Comparison of ENCODE assay signal across 27 cellular contexts in genomic region chr12:102371177-102371576, GRCh38.
A peak's percentile ranks its signal among the peaks of the same experiment; 100 is the strongest.
DNase-seq lines count a peak whose midpoint lies in the region; ATAC-seq and TF ChIP-seq lines count a peak whose summit lies in the region.
"Had no signal": no experiment of that assay in that cellular context is flagged by ENCODE, and none has a peak within 500 bp of the region (broad histone marks: within the 10 kb centered on the region; RNA-seq: fewer than 3 reads in every experiment).

No MANE protein-coding gene starts in this region.

- peaks cover 4 to 9% of the 10 kb centered on the region in 2 donors for H3K9me3 Mint-ChIP-seq in activated T-cell treated with anti-CD3 and anti-CD28 coated beads, Interleukin-2, amount 50 U/mL, for 72 hours
- peaks cover 4% of the 10 kb centered on the region for H3K9me3 Mint-ChIP-seq in activated T-helper 17 cell treated with anti-CD3 and anti-CD28 coated beads, Interleukin-2, amount 50 U/mL, for 72 hours
- peaks cover 11% of the 10 kb centered on the region for H3K9me3 Mint-ChIP-seq in neural progenitor cell

- peaks cover 2% of the 10 kb centered on the region in 2 donors for H3K36me3 Mint-ChIP-seq in activated T-cell treated with anti-CD3 and anti-CD28 coated beads, Interleukin-2, amount 50 U/mL, for 72 hours (ENCODE audit: insufficient read depth in 2 of 2)
- H3K36me3 Mint-ChIP-seq in activated T-helper 17 cell treated with anti-CD3 and anti-CD28 coated beads, Interleukin-2, amount 50 U/mL, for 72 hours (ENCODE audit: low read depth), result no peaks in the 10 kb centered on the region
- H3K36me3 Mint-ChIP-seq in neural progenitor cell, result peaks cover 2% of the 10 kb centered on the region
- H3K36me3 Mint-ChIP-seq: CD4-positive, alpha-beta memory T cell had no signal

- H3F3A ChIP-seq in neural progenitor cell (ENCODE audit: low read depth), result no peaks in the 10 kb centered on the region

- no peaks in the 10 kb centered on the region for H3K79me2 ChIP-seq in neural progenitor cell (ENCODE audit: low read depth)

- peaks cover 17% of the 10 kb centered on the region for H3K27me3 Mint-ChIP-seq in activated T-cell treated with anti-CD3 and anti-CD28 coated beads, Interleukin-2, amount 50 U/mL, for 72 hours (ENCODE audit: low read depth)
- no peaks in the 10 kb centered on the region for H3K27me3 Mint-ChIP-seq in activated T-helper 17 cell treated with anti-CD3 and anti-CD28 coated beads, Interleukin-2, amount 50 U/mL, for 72 hours
- no peaks in the 10 kb centered on the region for H3K27me3 Mint-ChIP-seq in neural progenitor cell (ENCODE audit: insufficient read depth, low read depth)

- no peak for TF ChIP-seq CTCF in neural progenitor cell (IDR thresholded peaks at IDR 0.05)

- H3K4me3 Mint-ChIP-seq in activated T-cell treated with anti-CD3 and anti-CD28 coated beads, Interleukin-2, amount 50 U/mL, for 72 hours, result no peak overlapping the region
- H3K4me3 Mint-ChIP-seq in activated T-helper 17 cell treated with anti-CD3 and anti-CD28 coated beads, Interleukin-2, amount 50 U/mL, for 72 hours, result no peak overlapping the region
- no peak overlapping the region for H3K4me3 Mint-ChIP-seq in neural progenitor cell
- H3K4me3 Mint-ChIP-seq: CD4-positive, alpha-beta memory T cell; H9; HFFc6 had no signal

- no peak overlapping the region for H3K4me3 ChIP-seq in neural progenitor cell
- H3K4me3 ChIP-seq: BLaER1 treated with 17β-estradiol and CSF1 and Interleukin-3, amounts not matched to agents 10 nM and 100 nM; GM23248; Peyer's patch had no signal

- no peaks in the 10 kb centered on the region for H4K20me1 ChIP-seq in neural progenitor cell (ENCODE audit: low read depth)
- H4K20me1 ChIP-seq: BLaER1 treated with 17β-estradiol and CSF1 and Interleukin-3, amounts not matched to agents 10 nM and 100 nM had no signal

- no peaks in the 10 kb centered on the region for H3K4me1 ChIP-seq in neural progenitor cell
- H3K4me1 ChIP-seq: Caco-2, Peyer's patch had no signal

- no peak for DNase-seq in activated CD4-positive, CD25-positive, alpha-beta regulatory T cell treated with anti-CD3 and anti-CD28 coated beads, Interleukin-2, amount 50 U/mL, for 72 hours
- peak; percentile 14 to 17 for DNase-seq in activated T-cell treated with anti-CD3 and anti-CD28 coated beads, Interleukin-2, amount 50 U/mL, for 72 hours
- no peak for DNase-seq in activated T-cell treated with anti-CD3 and anti-CD28 coated beads for 4 hours
- peak; percentile 4 for DNase-seq in kidney tubule cell (ENCODE audit: low spot score)
- DNase-seq in effector CD8-positive, alpha-beta T cell (lab: John Stamatoyannopoulos, UW), result no peak
- no peak for DNase-seq in neural progenitor cell (ENCODE audit: low spot score)
- DNase-seq: 8988T; Caco-2; CD4-positive, alpha-beta memory T cell; DMS 273 treated with DMSO at 0.1 percent for 48 hours; DMS79 treated with DMSO at 0.1 percent for 48 hours; GM23248; H9; HFFc6; Karpas-422; MV-4-11; NCI-H1105 treated with DMSO at 0.1 percent for 48 hours; NCI-H1694; NCI-H2081; NCI-H2171; NCI-H345; NCI-H524 treated with DMSO at 0.1 percent for 48 hours; NCI-H82; Peyer's patch had no signal

- H3K27ac Mint-ChIP-seq in activated T-cell treated with anti-CD3 and anti-CD28 coated beads, Interleukin-2, amount 50 U/mL, for 72 hours, result no peak overlapping the region
- no peak overlapping the region for H3K27ac Mint-ChIP-seq in activated T-helper 17 cell treated with anti-CD3 and anti-CD28 coated beads, Interleukin-2, amount 50 U/mL, for 72 hours
- H3K27ac Mint-ChIP-seq in neural progenitor cell, result no peak overlapping the region
- H3K27ac Mint-ChIP-seq: CD4-positive, alpha-beta memory T cell; H9; HFFc6 had no signal

- no peak overlapping the region for H3K9ac ChIP-seq in neural progenitor cell
- H3K9ac ChIP-seq: BLaER1 treated with 17β-estradiol and CSF1 and Interleukin-3, amounts not matched to agents 10 nM and 100 nM; GM23248 had no signal

- peak; percentile 70 to 80 for ATAC-seq in activated CD4-positive, CD25-positive, alpha-beta regulatory T cell treated with anti-CD3 and anti-CD28 coated beads, Interleukin-2, amount 50 U/mL, for 24 hours
- ATAC-seq in activated T-cell treated with anti-CD3 and anti-CD28 coated beads, Interleukin-2, amount 50 U/mL, for 72 hours (replicated peaks in 1 of 2), result peak; percentile 82 to 84
- peak; percentile 77 for ATAC-seq in activated T-helper 17 cell treated with anti-CD3 and anti-CD28 coated beads, Interleukin-2, amount 50 U/mL, for 72 hours (replicated peaks)

- no peak overlapping the region for H3K27ac ChIP-seq in neural progenitor cell
- H3K27ac ChIP-seq: BLaER1 treated with 17β-estradiol and CSF1 and Interleukin-3, amounts not matched to agents 10 nM and 100 nM; GM23248; Peyer's patch had no signal

- H3K4me1 Mint-ChIP-seq in activated T-cell treated with anti-CD3 and anti-CD28 coated beads, Interleukin-2, amount 50 U/mL, for 72 hours (ENCODE audit: low read depth), result peaks cover 21% of the 10 kb centered on the region
- peaks cover 3% of the 10 kb centered on the region for H3K4me1 Mint-ChIP-seq in activated T-helper 17 cell treated with anti-CD3 and anti-CD28 coated beads, Interleukin-2, amount 50 U/mL, for 72 hours
- H3K4me1 Mint-ChIP-seq in neural progenitor cell, result no peaks in the 10 kb centered on the region
- H3K4me1 Mint-ChIP-seq: CD4-positive, alpha-beta memory T cell; H9 had no signal

- no peak overlapping the region for H2AFZ ChIP-seq in neural progenitor cell (replicated peaks)
- H2AFZ ChIP-seq: GM23248 had no signal

- no peak overlapping the region for H3K4me2 ChIP-seq in neural progenitor cell
- H3K4me2 ChIP-seq: BLaER1 treated with 17β-estradiol and CSF1 and Interleukin-3, amounts not matched to agents 10 nM and 100 nM had no signal

- H3K9me3 ChIP-seq in neural progenitor cell (ENCODE audit: low read depth), result no peaks in the 10 kb centered on the region
- H3K9me3 ChIP-seq: Caco-2, Peyer's patch had no signal

- H3K27me3 ChIP-seq in neural progenitor cell, result no peaks in the 10 kb centered on the region
- H3K27me3 ChIP-seq: BLaER1 treated with 17β-estradiol and CSF1 and Interleukin-3, amounts not matched to agents 10 nM and 100 nM; Peyer's patch had no signal

- no peaks in the 10 kb centered on the region for H3K36me3 ChIP-seq in neural progenitor cell
- H3K36me3 ChIP-seq: BLaER1 treated with 17β-estradiol and CSF1 and Interleukin-3, amounts not matched to agents 10 nM and 100 nM; Peyer's patch had no signal

Comparison
In these comparisons a context has a peak if more than half of its experiments do, and no peak if none do; other contexts are left out.
1. DNase-seq: peak in activated T-cell treated with anti-CD3 and anti-CD28 coated beads, Interleukin-2, amount 50 U/mL, for 72 hours (2 of 2) and kidney tubule cell (single experiment); none in activated CD4-positive, CD25-positive, alpha-beta regulatory T cell treated with anti-CD3 and anti-CD28 coated beads, Interleukin-2, amount 50 U/mL, for 72 hours (single experiment), activated T-cell treated with anti-CD3 and anti-CD28 coated beads for 4 hours (single experiment), effector CD8-positive, alpha-beta T cell (single experiment) and neural progenitor cell (single experiment).
2. Peak in every context shown above with its lines, with median percentiles within 50 percentile points of each other: ATAC-seq.